ENCODE assay signal across 1 cellular context in genomic region chr5:122121782-122122465, GRCh38.
TF ChIP-seq lines count a peak whose summit lies in the region.

No MANE protein-coding gene starts in this region.

TF ChIP-seq in K562, 482 proteins besides CTCF, POLR2A, EP300 and RAD21 (continued from another document and continues in another):
- TF ChIP-seq, protein P1, sequence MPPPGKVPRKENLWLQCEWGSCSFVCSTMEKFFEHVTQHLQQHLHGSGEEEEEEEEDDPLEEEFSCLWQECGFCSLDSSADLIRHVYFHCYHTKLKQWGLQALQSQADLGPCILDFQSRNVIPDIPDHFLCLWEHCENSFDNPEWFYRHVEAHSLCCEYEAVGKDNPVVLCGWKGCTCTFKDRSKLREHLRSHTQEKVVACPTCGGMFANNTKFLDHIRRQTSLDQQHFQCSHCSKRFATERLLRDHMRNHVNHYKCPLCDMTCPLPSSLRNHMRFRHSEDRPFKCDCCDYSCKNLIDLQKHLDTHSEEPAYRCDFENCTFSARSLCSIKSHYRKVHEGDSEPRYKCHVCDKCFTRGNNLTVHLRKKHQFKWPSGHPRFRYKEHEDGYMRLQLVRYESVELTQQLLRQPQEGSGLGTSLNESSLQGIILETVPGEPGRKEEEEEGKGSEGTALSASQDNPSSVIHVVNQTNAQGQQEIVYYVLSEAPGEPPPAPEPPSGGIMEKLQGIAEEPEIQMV (tag; conservative IDR thresholded peaks at IDR 0.05; ENCODE audit: low read depth) = no peak
- no peak for TF ChIP-seq HNRNPLL (IDR thresholded peaks at IDR 0.05; ENCODE audit: low read depth, low read length, poor library complexity, severe bottlenecking)
- TF ChIP-seq, protein P2, sequence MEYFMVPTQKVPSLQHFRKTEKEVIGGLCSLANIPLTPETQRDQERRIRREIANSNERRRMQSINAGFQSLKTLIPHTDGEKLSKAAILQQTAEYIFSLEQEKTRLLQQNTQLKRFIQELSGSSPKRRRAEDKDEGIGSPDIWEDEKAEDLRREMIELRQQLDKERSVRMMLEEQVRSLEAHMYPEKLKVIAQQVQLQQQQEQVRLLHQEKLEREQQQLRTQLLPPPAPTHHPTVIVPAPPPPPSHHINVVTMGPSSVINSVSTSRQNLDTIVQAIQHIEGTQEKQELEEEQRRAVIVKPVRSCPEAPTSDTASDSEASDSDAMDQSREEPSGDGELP (CRISPR knock-in tag; IDR thresholded peaks at IDR 0.05; ENCODE audit: borderline replicate concordance) = peak; percentile 80
- no peak for TF ChIP-seq MECOM (CRISPR knock-in tag; IDR thresholded peaks at IDR 0.05)
- TF ChIP-seq TFE3 (CRISPR knock-in tag; IDR thresholded peaks at IDR 0.05) = no peak
- peak; percentile 81 for TF ChIP-seq TAF9B (IDR thresholded peaks at IDR 0.05; ENCODE audit: partially characterized antibody)
- peak; percentile 74 for TF ChIP-seq CEBPB (tag; IDR thresholded peaks at IDR 0.05)
- no peak for TF ChIP-seq GATAD2B (IDR thresholded peaks at IDR 0.05; ENCODE audit: borderline replicate concordance)
- TF ChIP-seq, protein P3, sequence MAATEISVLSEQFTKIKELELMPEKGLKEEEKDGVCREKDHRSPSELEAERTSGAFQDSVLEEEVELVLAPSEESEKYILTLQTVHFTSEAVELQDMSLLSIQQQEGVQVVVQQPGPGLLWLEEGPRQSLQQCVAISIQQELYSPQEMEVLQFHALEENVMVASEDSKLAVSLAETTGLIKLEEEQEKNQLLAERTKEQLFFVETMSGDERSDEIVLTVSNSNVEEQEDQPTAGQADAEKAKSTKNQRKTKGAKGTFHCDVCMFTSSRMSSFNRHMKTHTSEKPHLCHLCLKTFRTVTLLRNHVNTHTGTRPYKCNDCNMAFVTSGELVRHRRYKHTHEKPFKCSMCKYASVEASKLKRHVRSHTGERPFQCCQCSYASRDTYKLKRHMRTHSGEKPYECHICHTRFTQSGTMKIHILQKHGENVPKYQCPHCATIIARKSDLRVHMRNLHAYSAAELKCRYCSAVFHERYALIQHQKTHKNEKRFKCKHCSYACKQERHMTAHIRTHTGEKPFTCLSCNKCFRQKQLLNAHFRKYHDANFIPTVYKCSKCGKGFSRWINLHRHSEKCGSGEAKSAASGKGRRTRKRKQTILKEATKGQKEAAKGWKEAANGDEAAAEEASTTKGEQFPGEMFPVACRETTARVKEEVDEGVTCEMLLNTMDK (IDR thresholded peaks at IDR 0.05; ENCODE audit: borderline replicate concordance, insufficient read depth, low read depth, low read length, poor library complexity, severe bottlenecking) = no peak
- no peak for TF ChIP-seq ZNF639 (CRISPR knock-in tag; conservative IDR thresholded peaks at IDR 0.05 in 1 of 2, IDR thresholded peaks at IDR 0.05 in 1 of 2)
- TF ChIP-seq KLF10 (CRISPR knock-in tag; IDR thresholded peaks at IDR 0.05) = no peak
- peak; percentile 73 for TF ChIP-seq CBFA2T2 (conservative IDR thresholded peaks at IDR 0.05)
- TF ChIP-seq DACH1 (IDR thresholded peaks at IDR 0.05; ENCODE audit: partially characterized antibody) = peak; percentile 45
- no peak for TF ChIP-seq STAT5B (CRISPR knock-in tag; IDR thresholded peaks at IDR 0.05)
- TF ChIP-seq, protein P4, sequence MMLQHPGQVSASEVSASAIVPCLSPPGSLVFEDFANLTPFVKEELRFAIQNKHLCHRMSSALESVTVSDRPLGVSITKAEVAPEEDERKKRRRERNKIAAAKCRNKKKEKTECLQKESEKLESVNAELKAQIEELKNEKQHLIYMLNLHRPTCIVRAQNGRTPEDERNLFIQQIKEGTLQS (IDR thresholded peaks at IDR 0.05) = peak; percentile 62; the same call in 1 of the 2 replicates
- TF ChIP-seq, protein P4 (CRISPR knock-in tag; conservative IDR thresholded peaks at IDR 0.05) = no peak
- TF ChIP-seq SMARCA4 (IDR thresholded peaks at IDR 0.05) = peak; percentile 59; the same call in 1 of the 2 replicates
- no peak for TF ChIP-seq MCM5 (IDR thresholded peaks at IDR 0.05; ENCODE audit: low read depth)
- TF ChIP-seq ELF4 (CRISPR knock-in tag; IDR thresholded peaks at IDR 0.05) = no peak
- TF ChIP-seq ZNF408 (CRISPR knock-in tag; IDR thresholded peaks at IDR 0.05; ENCODE audit: low read depth) = no peak
- no peak for TF ChIP-seq BACH1 (tag; IDR thresholded peaks at IDR 0.05)
- no peak for TF ChIP-seq ZSCAN32 (CRISPR knock-in tag; IDR thresholded peaks at IDR 0.05)
- peak; percentile 86 for TF ChIP-seq BHLHE40 (IDR thresholded peaks at IDR 0.05; ENCODE audit: low read length)
- no peak for TF ChIP-seq ZNF318 (IDR thresholded peaks at IDR 0.05; ENCODE audit: borderline replicate concordance in 1 of 2, low read depth in 1 of 2)
- TF ChIP-seq TCF3 (CRISPR knock-in tag; IDR thresholded peaks at IDR 0.05) = peak; percentile 63; the same call in 1 of the 2 replicates
- 0 out of 2 replicates have a peak, but pooled peaks have one; percentile 46 for TF ChIP-seq LEF1 (IDR thresholded peaks at IDR 0.05)
